1 cellular context compared by ENCODE assay signal in genomic region chr2:177212895-177213856, GRCh38.
TF ChIP-seq lines count a peak whose summit lies in the region.

No MANE protein-coding gene starts in this region.

TF ChIP-seq in K562, 482 proteins besides CTCF, POLR2A, EP300 and RAD21 (continued from another document):
- no peak for TF ChIP-seq IRF1 (CRISPR knock-in tag; IDR thresholded peaks at IDR 0.05; ENCODE audit: borderline replicate concordance)
- TF ChIP-seq L3MBTL2 (IDR thresholded peaks at IDR 0.05): peak; percentile 44; the same call in 1 of the 2 replicates
- 0 out of 2 replicates have a peak, but pooled peaks have one; percentile 27 for TF ChIP-seq ZBTB40 (IDR thresholded peaks at IDR 0.05)
- no peak for TF ChIP-seq ZBTB40 (CRISPR knock-in tag; IDR thresholded peaks at IDR 0.05)
- no peak for TF ChIP-seq ZNF3 (CRISPR knock-in tag; IDR thresholded peaks at IDR 0.05)
